In genomic region chr21:42705346-42705745, GRCh38 we compare ENCODE assay signal across 2 cellular contexts.
TF ChIP-seq lines count a peak whose summit lies in the region.

No MANE protein-coding gene starts in this region.

TF ChIP-seq in GM23338, 12 proteins besides CTCF, POLR2A, EP300 and RAD21:
- TF ChIP-seq, protein P1, sequence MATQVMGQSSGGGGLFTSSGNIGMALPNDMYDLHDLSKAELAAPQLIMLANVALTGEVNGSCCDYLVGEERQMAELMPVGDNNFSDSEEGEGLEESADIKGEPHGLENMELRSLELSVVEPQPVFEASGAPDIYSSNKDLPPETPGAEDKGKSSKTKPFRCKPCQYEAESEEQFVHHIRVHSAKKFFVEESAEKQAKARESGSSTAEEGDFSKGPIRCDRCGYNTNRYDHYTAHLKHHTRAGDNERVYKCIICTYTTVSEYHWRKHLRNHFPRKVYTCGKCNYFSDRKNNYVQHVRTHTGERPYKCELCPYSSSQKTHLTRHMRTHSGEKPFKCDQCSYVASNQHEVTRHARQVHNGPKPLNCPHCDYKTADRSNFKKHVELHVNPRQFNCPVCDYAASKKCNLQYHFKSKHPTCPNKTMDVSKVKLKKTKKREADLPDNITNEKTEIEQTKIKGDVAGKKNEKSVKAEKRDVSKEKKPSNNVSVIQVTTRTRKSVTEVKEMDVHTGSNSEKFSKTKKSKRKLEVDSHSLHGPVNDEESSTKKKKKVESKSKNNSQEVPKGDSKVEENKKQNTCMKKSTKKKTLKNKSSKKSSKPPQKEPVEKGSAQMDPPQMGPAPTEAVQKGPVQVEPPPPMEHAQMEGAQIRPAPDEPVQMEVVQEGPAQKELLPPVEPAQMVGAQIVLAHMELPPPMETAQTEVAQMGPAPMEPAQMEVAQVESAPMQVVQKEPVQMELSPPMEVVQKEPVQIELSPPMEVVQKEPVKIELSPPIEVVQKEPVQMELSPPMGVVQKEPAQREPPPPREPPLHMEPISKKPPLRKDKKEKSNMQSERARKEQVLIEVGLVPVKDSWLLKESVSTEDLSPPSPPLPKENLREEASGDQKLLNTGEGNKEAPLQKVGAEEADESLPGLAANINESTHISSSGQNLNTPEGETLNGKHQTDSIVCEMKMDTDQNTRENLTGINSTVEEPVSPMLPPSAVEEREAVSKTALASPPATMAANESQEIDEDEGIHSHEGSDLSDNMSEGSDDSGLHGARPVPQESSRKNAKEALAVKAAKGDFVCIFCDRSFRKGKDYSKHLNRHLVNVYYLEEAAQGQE (IDR thresholded peaks at IDR 0.05; ENCODE audit: unreplicated experiment), result no peak
- TF ChIP-seq CREB1 (CRISPR knock-in tag; IDR thresholded peaks at IDR 0.05; ENCODE audit: low read depth), result no peak
- TF ChIP-seq ZNF114 (CRISPR knock-in tag; IDR thresholded peaks at IDR 0.05), result no peak
- no peak for TF ChIP-seq ZNF331 (CRISPR knock-in tag; IDR thresholded peaks at IDR 0.05; ENCODE audit: low read depth)
- no peak for TF ChIP-seq POLR2AphosphoS5 (IDR thresholded peaks at IDR 0.05; ENCODE audit: low read depth)
- TF ChIP-seq, protein P2, sequence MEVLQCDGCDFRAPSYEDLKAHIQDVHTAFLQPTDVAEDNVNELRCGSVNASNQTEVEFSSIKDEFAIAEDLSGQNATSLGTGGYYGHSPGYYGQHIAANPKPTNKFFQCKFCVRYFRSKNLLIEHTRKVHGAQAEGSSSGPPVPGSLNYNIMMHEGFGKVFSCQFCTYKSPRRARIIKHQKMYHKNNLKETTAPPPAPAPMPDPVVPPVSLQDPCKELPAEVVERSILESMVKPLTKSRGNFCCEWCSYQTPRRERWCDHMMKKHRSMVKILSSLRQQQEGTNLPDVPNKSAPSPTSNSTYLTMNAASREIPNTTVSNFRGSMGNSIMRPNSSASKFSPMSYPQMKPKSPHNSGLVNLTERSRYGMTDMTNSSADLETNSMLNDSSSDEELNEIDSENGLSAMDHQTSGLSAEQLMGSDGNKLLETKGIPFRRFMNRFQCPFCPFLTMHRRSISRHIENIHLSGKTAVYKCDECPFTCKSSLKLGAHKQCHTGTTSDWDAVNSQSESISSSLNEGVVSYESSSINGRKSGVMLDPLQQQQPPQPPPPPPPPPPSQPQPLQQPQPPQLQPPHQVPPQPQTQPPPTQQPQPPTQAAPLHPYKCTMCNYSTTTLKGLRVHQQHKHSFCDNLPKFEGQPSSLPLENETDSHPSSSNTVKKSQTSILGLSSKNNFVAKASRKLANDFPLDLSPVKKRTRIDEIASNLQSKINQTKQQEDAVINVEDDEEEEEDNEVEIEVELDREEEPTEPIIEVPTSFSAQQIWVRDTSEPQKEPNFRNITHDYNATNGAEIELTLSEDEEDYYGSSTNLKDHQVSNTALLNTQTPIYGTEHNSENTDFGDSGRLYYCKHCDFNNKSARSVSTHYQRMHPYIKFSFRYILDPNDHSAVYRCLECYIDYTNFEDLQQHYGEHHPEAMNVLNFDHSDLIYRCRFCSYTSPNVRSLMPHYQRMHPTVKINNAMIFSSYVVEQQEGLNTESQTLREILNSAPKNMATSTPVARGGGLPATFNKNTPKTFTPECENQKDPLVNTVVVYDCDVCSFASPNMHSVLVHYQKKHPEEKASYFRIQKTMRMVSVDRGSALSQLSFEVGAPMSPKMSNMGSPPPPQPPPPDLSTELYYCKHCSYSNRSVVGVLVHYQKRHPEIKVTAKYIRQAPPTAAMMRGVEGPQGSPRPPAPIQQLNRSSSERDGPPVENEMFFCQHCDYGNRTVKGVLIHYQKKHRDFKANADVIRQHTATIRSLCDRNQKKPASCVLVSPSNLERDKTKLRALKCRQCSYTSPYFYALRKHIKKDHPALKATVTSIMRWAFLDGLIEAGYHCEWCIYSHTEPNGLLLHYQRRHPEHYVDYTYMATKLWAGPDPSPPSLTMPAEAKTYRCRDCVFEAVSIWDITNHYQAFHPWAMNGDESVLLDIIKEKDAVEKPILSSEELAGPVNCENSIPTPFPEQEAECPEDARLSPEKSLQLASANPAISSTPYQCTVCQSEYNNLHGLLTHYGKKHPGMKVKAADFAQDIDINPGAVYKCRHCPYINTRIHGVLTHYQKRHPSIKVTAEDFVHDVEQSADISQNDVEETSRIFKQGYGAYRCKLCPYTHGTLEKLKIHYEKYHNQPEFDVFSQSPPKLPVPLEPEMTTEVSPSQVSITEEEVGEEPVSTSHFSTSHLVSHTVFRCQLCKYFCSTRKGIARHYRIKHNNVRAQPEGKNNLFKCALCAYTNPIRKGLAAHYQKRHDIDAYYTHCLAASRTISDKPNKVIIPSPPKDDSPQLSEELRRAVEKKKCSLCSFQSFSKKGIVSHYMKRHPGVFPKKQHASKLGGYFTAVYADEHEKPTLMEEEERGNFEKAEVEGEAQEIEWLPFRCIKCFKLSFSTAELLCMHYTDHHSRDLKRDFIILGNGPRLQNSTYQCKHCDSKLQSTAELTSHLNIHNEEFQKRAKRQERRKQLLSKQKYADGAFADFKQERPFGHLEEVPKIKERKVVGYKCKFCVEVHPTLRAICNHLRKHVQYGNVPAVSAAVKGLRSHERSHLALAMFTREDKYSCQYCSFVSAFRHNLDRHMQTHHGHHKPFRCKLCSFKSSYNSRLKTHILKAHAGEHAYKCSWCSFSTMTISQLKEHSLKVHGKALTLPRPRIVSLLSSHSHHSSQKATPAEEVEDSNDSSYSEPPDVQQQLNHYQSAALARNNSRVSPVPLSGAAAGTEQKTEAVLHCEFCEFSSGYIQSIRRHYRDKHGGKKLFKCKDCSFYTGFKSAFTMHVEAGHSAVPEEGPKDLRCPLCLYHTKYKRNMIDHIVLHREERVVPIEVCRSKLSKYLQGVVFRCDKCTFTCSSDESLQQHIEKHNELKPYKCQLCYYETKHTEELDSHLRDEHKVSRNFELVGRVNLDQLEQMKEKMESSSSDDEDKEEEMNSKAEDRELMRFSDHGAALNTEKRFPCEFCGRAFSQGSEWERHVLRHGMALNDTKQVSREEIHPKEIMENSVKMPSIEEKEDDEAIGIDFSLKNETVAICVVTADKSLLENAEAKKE (CRISPR knock-in tag; IDR thresholded peaks at IDR 0.05), result no peak
- TF ChIP-seq JUNB (IDR thresholded peaks at IDR 0.05; ENCODE audit: unreplicated experiment), result no peak
- no peak for TF ChIP-seq EZH2phosphoT487 (IDR thresholded peaks at IDR 0.05; ENCODE audit: unreplicated experiment)
- no peak for TF ChIP-seq STAT1 (IDR thresholded peaks at IDR 0.05; ENCODE audit: unreplicated experiment)
- TF ChIP-seq, protein P3, sequence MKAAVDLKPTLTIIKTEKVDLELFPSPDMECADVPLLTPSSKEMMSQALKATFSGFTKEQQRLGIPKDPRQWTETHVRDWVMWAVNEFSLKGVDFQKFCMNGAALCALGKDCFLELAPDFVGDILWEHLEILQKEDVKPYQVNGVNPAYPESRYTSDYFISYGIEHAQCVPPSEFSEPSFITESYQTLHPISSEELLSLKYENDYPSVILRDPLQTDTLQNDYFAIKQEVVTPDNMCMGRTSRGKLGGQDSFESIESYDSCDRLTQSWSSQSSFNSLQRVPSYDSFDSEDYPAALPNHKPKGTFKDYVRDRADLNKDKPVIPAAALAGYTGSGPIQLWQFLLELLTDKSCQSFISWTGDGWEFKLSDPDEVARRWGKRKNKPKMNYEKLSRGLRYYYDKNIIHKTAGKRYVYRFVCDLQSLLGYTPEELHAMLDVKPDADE (IDR thresholded peaks at IDR 0.05), result no peak
- no peak for TF ChIP-seq EZH2 (IDR thresholded peaks at IDR 0.05; ENCODE audit: low read depth, unreplicated experiment)
- TF ChIP-seq NANOG (IDR thresholded peaks at IDR 0.05; ENCODE audit: borderline replicate concordance), result no peak

TF ChIP-seq in H1, 55 proteins besides CTCF, POLR2A, EP300 and RAD21 (continued from another document):
- no peak for TF ChIP-seq NRF1 (IDR thresholded peaks at IDR 0.05; ENCODE audit: low read depth, low read length)
- no peak for TF ChIP-seq ATF3 (IDR thresholded peaks at IDR 0.05; ENCODE audit: insufficient read depth, low read depth, low read length)
- no peak for TF ChIP-seq CBX5 (IDR thresholded peaks at IDR 0.05; ENCODE audit: low read depth, low read length)
- no peak for TF ChIP-seq SIN3A (conservative IDR thresholded peaks at IDR 0.05 in 1 of 2, IDR thresholded peaks at IDR 0.05 in 1 of 2; ENCODE audit: low read depth in 1 of 2, low read length in 2 of 2)
- no peak for TF ChIP-seq SRF (IDR thresholded peaks at IDR 0.05; ENCODE audit: low read depth, low read length)
